11 cellular contexts compared by ENCODE assay signal in the genomic region with DNA sequence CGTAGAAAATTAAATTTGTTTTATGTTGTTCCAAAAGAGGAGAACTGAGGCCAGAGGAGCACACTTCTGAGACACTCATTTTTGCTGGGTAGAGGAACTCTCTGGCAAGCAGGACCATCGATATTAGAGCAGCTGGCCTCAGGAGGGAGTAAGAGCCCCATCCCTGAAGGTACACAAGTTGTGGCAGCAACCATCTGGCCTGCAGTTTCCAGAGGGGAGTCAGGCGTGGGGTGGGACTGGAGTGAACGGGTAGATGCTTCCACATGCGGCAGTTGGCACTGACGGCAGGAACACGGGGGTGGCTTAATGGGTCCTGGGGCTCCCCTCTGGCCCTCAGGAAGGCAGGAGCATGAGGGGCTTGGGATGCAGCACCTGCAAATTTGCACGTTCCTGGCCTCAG. TPM values are rescaled to one million over a fixed set of nuclear protein-coding genes. Genes with fewer than 3 reads are reported as not detected.
DNase-seq lines count a peak whose midpoint lies in the region; ATAC-seq and TF ChIP-seq lines count a peak whose summit lies in the region.
"Had no signal": no experiment of that assay in that cellular context is flagged by ENCODE, and none has a peak within 500 bp of the region (broad histone marks: within the 10 kb centered on the region; RNA-seq: fewer than 3 reads in every experiment).

No MANE protein-coding gene starts in this region.

- H3K36me3 ChIP-seq in KMS-11 (ENCODE audit: insufficient read depth), result peaks cover 5% of the 10 kb centered on the region; the same call in 1 of the 2 replicates

- DNase-seq in NCI-H748 (lab: John Stamatoyannopoulos, UW; ENCODE audit: unreplicated experiment), result peak; percentile 4
- no peak for DNase-seq in NCI-H748 treated with DMSO at 0.1 percent for 48 hours (lab: John Stamatoyannopoulos, UW)
- DNase-seq in activated T-helper 2 cell treated with anti-CD3 and anti-CD28 coated beads, Interferon-gamma antibody, Interleukin-2, Interleukin-4, amounts not matched to agents 10 μg/mL and 5 μg/mL and 100 μg/mL, durations not matched to agents 14 hours and 24 hours and 36 hours (ENCODE audit: low spot score), result no peak
- DNase-seq in natural killer cell, result no peak
- DNase-seq in NCI-H128 (lab: John Stamatoyannopoulos, UW; ENCODE audit: unreplicated experiment), result no peak
- DNase-seq in activated gamma-delta T cell treated with Interleukin-2 at 50 U/mL for 16 hours, result no peak
- DNase-seq in HT-29 (ENCODE audit: low spot score), result no peak
- DNase-seq: small intestine, substantia nigra had no signal

- no peak for ATAC-seq in natural killer cell

- no peak overlapping the region for H3K9ac ChIP-seq in KMS-11

- H3K4me3 Mint-ChIP-seq in activated T-helper 2 cell treated with anti-CD3 and anti-CD28 coated beads, Interferon-gamma antibody, Interleukin-2, Interleukin-4, amounts not matched to agents 10 μg/mL and 5 μg/mL and 100 μg/mL, durations not matched to agents 14 hours and 24 hours and 36 hours (ENCODE audit: low read depth), result no peak overlapping the region
- H3K4me3 Mint-ChIP-seq in natural killer cell, result peak overlapping the region; percentile 21

- TF ChIP-seq CTCF in KMS-11 (conservative IDR thresholded peaks at IDR 0.05; ENCODE audit: low read depth, low read length), result no peak
- TF ChIP-seq CTCF in natural killer cell (IDR thresholded peaks at IDR 0.05), result no peak

- no peak overlapping the region for H2AFZ ChIP-seq in KMS-11 (ENCODE audit: low read depth)

- H3K4me1 ChIP-seq in KMS-11 (ENCODE audit: low read depth, poor library complexity, severe bottlenecking), result peaks cover 89% of the 10 kb centered on the region

- peak overlapping the region; percentile 74 for H3K27ac Mint-ChIP-seq in activated T-helper 2 cell treated with anti-CD3 and anti-CD28 coated beads, Interferon-gamma antibody, Interleukin-2, Interleukin-4, amounts not matched to agents 10 μg/mL and 5 μg/mL and 100 μg/mL, durations not matched to agents 14 hours and 24 hours and 36 hours
- H3K27ac Mint-ChIP-seq in natural killer cell, result peak overlapping the region; percentile 91

- intact Hi-C loops in activated T-helper 2 cell treated with anti-CD3 and anti-CD28 coated beads, Interferon-gamma antibody, Interleukin-2, Interleukin-4, amounts not matched to agents 10 μg/mL and 5 μg/mL and 100 μg/mL, durations not matched to agents 14 hours and 24 hours and 36 hours (cut with micrococcal nuclease), result no loop called here
- intact Hi-C loops in natural killer cell (cut with micrococcal nuclease), result loop anchor here (5.0 kb wide), 1 partner anchor 37 kb away; no protein-coding TSS in a partner anchor

- no peaks in the 10 kb centered on the region for H3K27me3 ChIP-seq in KMS-11 (ENCODE audit: insufficient read depth, low read depth)

- peaks cover 16% of the 10 kb centered on the region for H3K9me3 Mint-ChIP-seq in activated T-helper 2 cell treated with anti-CD3 and anti-CD28 coated beads, Interferon-gamma antibody, Interleukin-2, Interleukin-4, amounts not matched to agents 10 μg/mL and 5 μg/mL and 100 μg/mL, durations not matched to agents 14 hours and 24 hours and 36 hours
- H3K9me3 Mint-ChIP-seq in natural killer cell, result peaks cover 0 to 3% of the 10 kb centered on the region in 2 donors

- H3K4me1 Mint-ChIP-seq in activated T-helper 2 cell treated with anti-CD3 and anti-CD28 coated beads, Interferon-gamma antibody, Interleukin-2, Interleukin-4, amounts not matched to agents 10 μg/mL and 5 μg/mL and 100 μg/mL, durations not matched to agents 14 hours and 24 hours and 36 hours (ENCODE audit: low read depth), result peaks cover 83% of the 10 kb centered on the region
- peaks cover 86 to 92% of the 10 kb centered on the region in 2 donors for H3K4me1 Mint-ChIP-seq in natural killer cell

- peaks cover 89% of the 10 kb centered on the region for H3K36me3 Mint-ChIP-seq in activated T-helper 2 cell treated with anti-CD3 and anti-CD28 coated beads, Interferon-gamma antibody, Interleukin-2, Interleukin-4, amounts not matched to agents 10 μg/mL and 5 μg/mL and 100 μg/mL, durations not matched to agents 14 hours and 24 hours and 36 hours (ENCODE audit: low read depth)
- peaks cover 20% of the 10 kb centered on the region for H3K36me3 Mint-ChIP-seq in natural killer cell

- H3K79me2 ChIP-seq in KMS-11 (ENCODE audit: insufficient read depth, low read depth), result peaks cover 11% of the 10 kb centered on the region; the same call in 1 of the 2 replicates

- H3K4me3 ChIP-seq in KMS-11 (IDR thresholded peaks at IDR 0.05; ENCODE audit: insufficient read depth, low read depth, low read length), result no peak overlapping the region

- no peaks in the 10 kb centered on the region for H4K20me1 ChIP-seq in KMS-11 (ENCODE audit: insufficient read depth)

- H3K4me2 ChIP-seq in KMS-11, result no peak overlapping the region

- H3K27me3 Mint-ChIP-seq in activated T-helper 2 cell treated with anti-CD3 and anti-CD28 coated beads, Interferon-gamma antibody, Interleukin-2, Interleukin-4, amounts not matched to agents 10 μg/mL and 5 μg/mL and 100 μg/mL, durations not matched to agents 14 hours and 24 hours and 36 hours (ENCODE audit: low read depth), result no peaks in the 10 kb centered on the region
- no peaks in the 10 kb centered on the region for H3K27me3 Mint-ChIP-seq in natural killer cell (ENCODE audit: low read depth in 2 of 2)

- H3K27ac ChIP-seq in KMS-11, result peak overlapping the region; percentile 20; the same call in 1 of the 2 replicates

RNA-seq across cellular contexts. Expression of a gene that starts 13.2 kb away (rescaled TPM):
- total RNA-seq in activated T-helper 2 cell treated with anti-CD3 and anti-CD28 coated beads, Interferon-gamma antibody, Interleukin-2, Interleukin-4, amounts not matched to agents 10 μg/mL and 5 μg/mL and 100 μg/mL, durations not matched to agents 14 hours and 24 hours and 36 hours, result 0.64 and 0.75 TPM in 2 replicates
- total RNA-seq in natural killer cell, result under 1 TPM; 0.20 to 0.64 (median 0.23) TPM
- total RNA-seq in HT-29 (2014; rRNA removed; shearing (Covaris generic)), result not detected in 2 replicates
- total RNA-seq: kidney epithelial cell had no signal

RNA-seq across cellular contexts. Expression of a gene that starts 18.6 kb away (rescaled TPM):
- total RNA-seq in activated T-helper 2 cell treated with anti-CD3 and anti-CD28 coated beads, Interferon-gamma antibody, Interleukin-2, Interleukin-4, amounts not matched to agents 10 μg/mL and 5 μg/mL and 100 μg/mL, durations not matched to agents 14 hours and 24 hours and 36 hours, result 499 and 506 TPM in 2 replicates
- total RNA-seq in natural killer cell, result 100 to 1,000 TPM; 647 to 744 (median 741) TPM
- 6.7 and 7.3 TPM in 2 replicates for total RNA-seq in HT-29 (2014; rRNA removed; shearing (Covaris generic))

RNA-seq across cellular contexts. Expression of a gene that starts 37.4 kb away (rescaled TPM):
- total RNA-seq in activated T-helper 2 cell treated with anti-CD3 and anti-CD28 coated beads, Interferon-gamma antibody, Interleukin-2, Interleukin-4, amounts not matched to agents 10 μg/mL and 5 μg/mL and 100 μg/mL, durations not matched to agents 14 hours and 24 hours and 36 hours, result 7.5 and 7.7 TPM in 2 replicates
- 10 to 100 TPM in 1 of 3 donors, 1 to 10 TPM in 2; 6.0 to 10.3 (median 6.7) TPM for total RNA-seq in natural killer cell
- 7.1 and 8.3 TPM in 2 replicates for total RNA-seq in HT-29 (2014; rRNA removed; shearing (Covaris generic))

RNA-seq across cellular contexts. Expression of a gene that starts 56.8 kb away (rescaled TPM):
- 45.9 and 49.8 TPM in 2 replicates for total RNA-seq in activated T-helper 2 cell treated with anti-CD3 and anti-CD28 coated beads, Interferon-gamma antibody, Interleukin-2, Interleukin-4, amounts not matched to agents 10 μg/mL and 5 μg/mL and 100 μg/mL, durations not matched to agents 14 hours and 24 hours and 36 hours
- total RNA-seq in natural killer cell, result 100 to 1,000 TPM; 219 to 260 (median 249) TPM
- not detected in 2 replicates for total RNA-seq in HT-29 (2014; rRNA removed; shearing (Covaris generic))
- total RNA-seq: kidney epithelial cell had no signal

Comparison
In these comparisons a context has a peak if more than half of its experiments do, and no peak if none do; other contexts are left out.
1. RNA of a gene that starts 18.6 kb away (total RNA-seq): 647 to 744 TPM in natural killer cell and 499 to 506 TPM in activated T-helper 2 cell treated with anti-CD3 and anti-CD28 coated beads, Interferon-gamma antibody, Interleukin-2, Interleukin-4, amounts not matched to agents 10 μg/mL and 5 μg/mL and 100 μg/mL, durations not matched to agents 14 hours and 24 hours and 36 hours; 6.7 to 7.3 TPM in HT-29; every median in the first group is over 10 times any median in the second.